16 cellular contexts compared by ENCODE assay signal in the genomic region with DNA sequence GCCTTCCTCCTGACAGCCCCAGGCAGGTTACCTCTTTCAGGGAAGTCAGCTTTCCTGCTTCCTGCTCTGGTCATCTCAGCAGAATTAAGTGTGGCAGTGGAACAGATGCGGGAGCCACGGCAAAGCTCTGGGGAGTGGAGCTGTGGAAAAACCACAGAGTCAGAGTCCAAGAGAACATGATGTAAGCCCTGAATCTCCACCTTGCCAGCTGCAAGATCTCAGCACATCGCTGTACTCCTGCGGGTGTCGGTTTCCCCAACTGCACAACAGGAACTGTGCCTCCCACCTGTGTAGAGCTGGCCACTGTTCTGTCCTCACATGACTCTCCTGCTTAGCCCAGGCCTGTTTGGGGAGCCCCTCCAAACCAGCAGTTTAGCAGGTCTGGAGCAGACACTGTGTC.
"Had no signal": no experiment of that assay in that cellular context is flagged by ENCODE, and none has a peak within 500 bp of the region (broad histone marks: within the 10 kb centered on the region; RNA-seq: fewer than 3 reads in every experiment).

No MANE protein-coding gene starts in this region.

- H3K4me1 ChIP-seq: adrenal gland, psoas muscle, tibial artery, uterus had no signal

- H3K27ac ChIP-seq: adrenal gland, psoas muscle, tibial artery, uterus had no signal

- H3K27me3 ChIP-seq: adrenal gland, uterus had no signal

- H3K9me3 Mint-ChIP-seq: activated CD4-positive, alpha-beta memory T cell treated with anti-CD3 and anti-CD28 coated beads, Interleukin-2, amount 10 ng/mL, durations not matched to agents 7 days and 5 days; activated naive CD4-positive, alpha-beta T cell treated with anti-CD3 and anti-CD28 coated beads, Interleukin-2, amount 50 U/mL, for 24 hours; activated T-cell treated with anti-CD3 and anti-CD28 coated beads, Interleukin-2, amount 50 U/mL, for 24 hours had no signal

- H3K4me1 Mint-ChIP-seq: activated CD4-positive, alpha-beta memory T cell treated with anti-CD3 and anti-CD28 coated beads, Interleukin-2, amount 10 ng/mL, durations not matched to agents 7 days and 5 days; activated naive CD4-positive, alpha-beta T cell treated with anti-CD3 and anti-CD28 coated beads, Interleukin-2, amount 50 U/mL, for 24 hours had no signal

- ATAC-seq: psoas muscle; stimulated activated naive B cell treated with anti-CD40 and anti-IgM and Interleukin-4, amounts not matched to agents 10 μg/mL and 1 μg/mL and 100 μg/mL, for 72 hours; WTC11 had no signal

- H3K4me3 ChIP-seq: adrenal gland, psoas muscle, tibial artery, uterus had no signal

- H3K27me3 Mint-ChIP-seq: activated naive CD4-positive, alpha-beta T cell treated with anti-CD3 and anti-CD28 coated beads, Interleukin-2, amount 50 U/mL, for 24 hours had no signal

- DNase-seq: activated CD4-positive, alpha-beta memory T cell treated with anti-CD3 and anti-CD28 coated beads, Interleukin-2, amount 10 ng/mL, durations not matched to agents 7 days and 5 days; activated CD4-positive, alpha-beta T cell treated with anti-CD3 and anti-CD28 coated beads for 4 hours; activated effector memory CD4-positive, alpha-beta T cell treated with anti-CD3 and anti-CD28 coated beads, Interleukin-2, amount 50 U/mL, for 16 hours; activated T-cell treated with anti-CD3 and anti-CD28 coated beads, Interleukin-2, amount 50 U/mL, for 24 hours; hypothalamus; kidney glomerular epithelial cell; midbrain; stimulated activated CD4-positive, alpha-beta T cell treated with anti-CD3 and anti-CD28 coated beads, Interleukin-4, amount 100 ng/mL, for 1 hour; stimulated activated naive B cell treated with anti-CD40 and anti-IgM and Interleukin-4, amounts not matched to agents 10 μg/mL and 1 μg/mL and 100 μg/mL, for 72 hours; T-helper 2 cell had no signal

- H3K36me3 ChIP-seq: adrenal gland, tibial artery, uterus had no signal

- H3K4me3 Mint-ChIP-seq: activated CD4-positive, alpha-beta memory T cell treated with anti-CD3 and anti-CD28 coated beads, Interleukin-2, amount 10 ng/mL, durations not matched to agents 7 days and 5 days; activated naive CD4-positive, alpha-beta T cell treated with anti-CD3 and anti-CD28 coated beads, Interleukin-2, amount 50 U/mL, for 24 hours; activated T-cell treated with anti-CD3 and anti-CD28 coated beads, Interleukin-2, amount 50 U/mL, for 24 hours; stimulated activated naive B cell treated with anti-CD40 and anti-IgM and Interleukin-4, amounts not matched to agents 10 μg/mL and 1 μg/mL and 100 μg/mL, for 72 hours; WTC11 had no signal

- H3K9me3 ChIP-seq: adrenal gland, psoas muscle, tibial artery, uterus had no signal

- H3K27ac Mint-ChIP-seq: activated CD4-positive, alpha-beta memory T cell treated with anti-CD3 and anti-CD28 coated beads, Interleukin-2, amount 10 ng/mL, durations not matched to agents 7 days and 5 days; activated naive CD4-positive, alpha-beta T cell treated with anti-CD3 and anti-CD28 coated beads, Interleukin-2, amount 50 U/mL, for 24 hours; activated T-cell treated with anti-CD3 and anti-CD28 coated beads, Interleukin-2, amount 50 U/mL, for 24 hours; stimulated activated naive B cell treated with anti-CD40 and anti-IgM and Interleukin-4, amounts not matched to agents 10 μg/mL and 1 μg/mL and 100 μg/mL, for 72 hours; WTC11 had no signal

- H3K36me3 Mint-ChIP-seq: activated naive CD4-positive, alpha-beta T cell treated with anti-CD3 and anti-CD28 coated beads, Interleukin-2, amount 50 U/mL, for 24 hours; stimulated activated naive B cell treated with anti-CD40 and anti-IgM and Interleukin-4, amounts not matched to agents 10 μg/mL and 1 μg/mL and 100 μg/mL, for 72 hours; WTC11 had no signal
